3 cellular contexts compared by ENCODE assay signal in genomic region chr6:43138267-43138666, GRCh38.
A peak's percentile ranks its signal among the peaks of the same experiment; 100 is the strongest.
TF ChIP-seq lines count a peak whose summit lies in the region.

No MANE protein-coding gene starts in this region.

TF ChIP-seq in HepG2, 621 proteins besides CTCF, POLR2A, EP300 and RAD21:
- TF ChIP-seq, protein P1, sequence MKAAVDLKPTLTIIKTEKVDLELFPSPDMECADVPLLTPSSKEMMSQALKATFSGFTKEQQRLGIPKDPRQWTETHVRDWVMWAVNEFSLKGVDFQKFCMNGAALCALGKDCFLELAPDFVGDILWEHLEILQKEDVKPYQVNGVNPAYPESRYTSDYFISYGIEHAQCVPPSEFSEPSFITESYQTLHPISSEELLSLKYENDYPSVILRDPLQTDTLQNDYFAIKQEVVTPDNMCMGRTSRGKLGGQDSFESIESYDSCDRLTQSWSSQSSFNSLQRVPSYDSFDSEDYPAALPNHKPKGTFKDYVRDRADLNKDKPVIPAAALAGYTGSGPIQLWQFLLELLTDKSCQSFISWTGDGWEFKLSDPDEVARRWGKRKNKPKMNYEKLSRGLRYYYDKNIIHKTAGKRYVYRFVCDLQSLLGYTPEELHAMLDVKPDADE (CRISPR knock-in tag; IDR thresholded peaks at IDR 0.05), result no peak
- no peak for TF ChIP-seq SMC3 (IDR thresholded peaks at IDR 0.05; ENCODE audit: low read length)
- 0 out of 2 replicates have a peak, but pooled peaks have one; percentile 8 for TF ChIP-seq ZNF121 (CRISPR knock-in tag; IDR thresholded peaks at IDR 0.05)
- TF ChIP-seq, protein P2, sequence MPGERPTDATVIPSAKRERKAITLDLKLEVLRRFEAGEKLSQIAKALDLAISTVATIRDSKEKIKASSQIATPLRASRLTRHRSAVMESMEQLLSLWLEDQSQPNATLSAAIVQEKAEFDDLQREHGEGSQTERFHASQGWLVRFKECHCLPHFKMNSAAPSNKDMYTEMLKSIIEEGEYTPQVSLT (CRISPR knock-in tag; IDR thresholded peaks at IDR 0.05; ENCODE audit: borderline replicate concordance, low read depth), result no peak
- no peak for TF ChIP-seq JARID2 (CRISPR knock-in tag; IDR thresholded peaks at IDR 0.05; ENCODE audit: insufficient replicate concordance)
TF ChIP-seq in HepG2: peak in this region for 1.

TF ChIP-seq in HEK293, 187 proteins besides CTCF, POLR2A, EP300 and RAD21:
- TF ChIP-seq ZNF23 (tag by site-specific recombination; IDR thresholded peaks at IDR 0.05; ENCODE audit: borderline replicate concordance) (no peak), ZNF121 (tag by site-specific recombination; IDR thresholded peaks at IDR 0.05) (peak; percentile 73; the same call in 1 of the 2 replicates)

TF ChIP-seq in K562, 482 proteins besides CTCF, POLR2A, EP300 and RAD21:
- TF ChIP-seq ZC3H4 (CRISPR knock-in tag; IDR thresholded peaks at IDR 0.05; ENCODE audit: borderline replicate concordance), result no peak
- TF ChIP-seq ZNF121 (CRISPR knock-in tag; conservative IDR thresholded peaks at IDR 0.05), result peak; percentile 82
- TF ChIP-seq MBD1 (CRISPR knock-in tag; IDR thresholded peaks at IDR 0.05), result no peak
